ENCODE assay signal across 9 cellular contexts in the genomic region with DNA sequence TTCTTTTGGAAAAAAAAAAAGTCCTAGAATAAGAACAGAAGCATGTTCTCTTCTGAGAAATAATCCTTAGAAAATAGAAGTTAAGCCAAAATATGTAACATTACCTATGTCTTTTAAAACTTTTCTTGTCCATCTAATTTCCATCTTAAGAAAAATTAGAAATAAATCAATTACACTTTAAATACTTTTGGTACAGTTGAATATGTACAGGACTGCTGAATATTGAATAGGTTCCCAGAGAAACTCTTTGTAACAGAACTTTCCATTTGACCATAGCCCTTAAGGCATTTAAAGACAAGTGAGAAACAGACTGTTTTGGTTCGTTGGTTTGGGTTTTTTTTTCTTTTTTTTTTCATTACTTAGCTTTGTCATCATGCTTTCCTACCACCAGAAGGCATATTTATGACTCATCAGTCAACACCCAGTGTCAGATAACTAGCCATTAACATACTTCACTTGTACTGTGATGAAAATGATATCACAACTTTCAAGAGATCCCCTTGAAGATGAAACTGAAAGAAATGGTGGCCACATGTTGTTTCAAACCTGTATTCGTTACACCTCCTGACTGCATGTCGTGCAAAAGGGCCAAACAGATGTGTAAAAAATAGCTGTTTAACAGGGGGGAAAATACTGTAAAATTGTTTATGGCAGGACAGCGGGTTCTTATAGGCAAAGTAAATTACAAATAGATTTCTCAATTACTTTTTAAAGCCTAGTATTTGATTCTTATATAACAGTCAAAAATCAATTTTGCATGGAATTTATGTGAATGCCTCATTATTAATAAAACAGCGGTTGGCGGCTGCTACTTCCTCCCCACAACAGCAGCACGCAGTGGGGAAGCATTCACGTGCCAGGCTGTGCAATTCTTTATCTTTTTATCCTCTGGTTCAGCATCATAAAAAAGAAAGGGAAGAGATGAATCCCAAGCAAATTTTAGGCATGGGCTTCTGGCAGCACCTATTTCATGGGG.
A peak's percentile ranks its signal among the peaks of the same experiment; 100 is the strongest.
DNase-seq lines count a peak whose midpoint lies in the region; ATAC-seq and TF ChIP-seq lines count a peak whose summit lies in the region.
"Had no signal": no experiment of that assay in that cellular context is flagged by ENCODE, and none has a peak within 500 bp of the region (broad histone marks: within the 10 kb centered on the region; RNA-seq: fewer than 3 reads in every experiment).

No MANE protein-coding gene starts in this region.

- no peaks in the 10 kb centered on the region for H3K9me3 ChIP-seq in uterus
- H3K9me3 ChIP-seq in left lung = no peaks in the 10 kb centered on the region

- intact Hi-C loops in uterus (cut with DNase I; ENCODE audit: low total_unique reads) = no loop called here
- intact Hi-C loops in left lung (cut with DNase I) = no loop called here

- no peaks in the 10 kb centered on the region for H3K36me3 ChIP-seq in uterus
- H3K36me3 ChIP-seq in left lung = no peaks in the 10 kb centered on the region

- H3K27me3 ChIP-seq in uterus = no peaks in the 10 kb centered on the region
- no peaks in the 10 kb centered on the region for H3K27me3 ChIP-seq in left lung

- peaks cover 29% of the 10 kb centered on the region for H3K4me1 Mint-ChIP-seq in T-helper 2 cell treated with Interferon-gamma antibody and Interleukin-4, amounts not matched to agents 5 μg/mL and 100 μg/mL, for 36 hours (ENCODE audit: low read depth)
- peaks cover 10% of the 10 kb centered on the region for H3K4me1 Mint-ChIP-seq in memory B cell

- H3K36me3 Mint-ChIP-seq in T-helper 2 cell treated with Interferon-gamma antibody and Interleukin-4, amounts not matched to agents 5 μg/mL and 100 μg/mL, for 36 hours (ENCODE audit: low read depth) = peaks cover 7% of the 10 kb centered on the region
- H3K36me3 Mint-ChIP-seq in memory B cell = no peaks in the 10 kb centered on the region

- TF ChIP-seq CTCF in uterus (IDR thresholded peaks at IDR 0.05) (no peak), left lung (IDR thresholded peaks at IDR 0.05) (no peak)

- peak; percentile 55 for DNase-seq in T-helper 2 cell treated with Interferon-gamma antibody and Interleukin-4, amounts not matched to agents 5 μg/mL and 100 μg/mL, for 36 hours (ENCODE audit: low spot score)
- DNase-seq in memory B cell (ENCODE audit: low spot score in 2 of 2) (peak in 1 of 2 donors; percentile 18), KBM-7 (no peak), uterus (no peak), left lung (no peak)

- H3K27ac ChIP-seq in uterus (no peak overlapping the region), left lung (no peak overlapping the region)
- H3K27ac ChIP-seq: VCaP had no signal

- H3K4me1 ChIP-seq in uterus (no peaks in the 10 kb centered on the region), left lung (no peaks in the 10 kb centered on the region)

- in situ Hi-C loops in KBM-7 (cut with MboI; ENCODE audit: low pct_unique_long_range_greater_than_20kb, low sequenced_read_pairs) = no loop called here

- peaks cover 8% of the 10 kb centered on the region for H3K9me3 Mint-ChIP-seq in T-helper 2 cell treated with Interferon-gamma antibody and Interleukin-4, amounts not matched to agents 5 μg/mL and 100 μg/mL, for 36 hours
- H3K9me3 Mint-ChIP-seq in memory B cell = peaks cover 3% of the 10 kb centered on the region

- peak; percentile 97 for ATAC-seq in GM19395 (IDR thresholded peaks at IDR 0.05; ENCODE audit: unreplicated experiment)
- ATAC-seq in HG03196 (IDR thresholded peaks at IDR 0.05; ENCODE audit: unreplicated experiment) = peak; percentile 97
- peak; percentile 87 for ATAC-seq in memory B cell (ENCODE audit: low read depth)
- ATAC-seq in left lung = no peak

- H3K4me3 ChIP-seq in GM08714 (ENCODE audit: low read length) (peak overlapping the region; percentile 60; the same call in 1 of the 2 replicates), uterus (no peak overlapping the region), left lung (no peak overlapping the region)

- H3K4me3 Mint-ChIP-seq in T-helper 2 cell treated with Interferon-gamma antibody and Interleukin-4, amounts not matched to agents 5 μg/mL and 100 μg/mL, for 36 hours = peak overlapping the region; percentile 67
- peak overlapping the region; percentile 56 for H3K4me3 Mint-ChIP-seq in memory B cell

- TF ChIP-seq POLR2A in uterus (IDR thresholded peaks at IDR 0.05) = no peak

- H3K27me3 Mint-ChIP-seq in T-helper 2 cell treated with Interferon-gamma antibody and Interleukin-4, amounts not matched to agents 5 μg/mL and 100 μg/mL, for 36 hours (ENCODE audit: low read depth) = peaks cover 6% of the 10 kb centered on the region
- no peaks in the 10 kb centered on the region for H3K27me3 Mint-ChIP-seq in memory B cell

- peak overlapping the region; percentile 96 for H3K27ac Mint-ChIP-seq in T-helper 2 cell treated with Interferon-gamma antibody and Interleukin-4, amounts not matched to agents 5 μg/mL and 100 μg/mL, for 36 hours
- peak overlapping the region; percentile 80 for H3K27ac Mint-ChIP-seq in memory B cell
